ENCODE assay signal across 8 cellular contexts in the genomic region with DNA sequence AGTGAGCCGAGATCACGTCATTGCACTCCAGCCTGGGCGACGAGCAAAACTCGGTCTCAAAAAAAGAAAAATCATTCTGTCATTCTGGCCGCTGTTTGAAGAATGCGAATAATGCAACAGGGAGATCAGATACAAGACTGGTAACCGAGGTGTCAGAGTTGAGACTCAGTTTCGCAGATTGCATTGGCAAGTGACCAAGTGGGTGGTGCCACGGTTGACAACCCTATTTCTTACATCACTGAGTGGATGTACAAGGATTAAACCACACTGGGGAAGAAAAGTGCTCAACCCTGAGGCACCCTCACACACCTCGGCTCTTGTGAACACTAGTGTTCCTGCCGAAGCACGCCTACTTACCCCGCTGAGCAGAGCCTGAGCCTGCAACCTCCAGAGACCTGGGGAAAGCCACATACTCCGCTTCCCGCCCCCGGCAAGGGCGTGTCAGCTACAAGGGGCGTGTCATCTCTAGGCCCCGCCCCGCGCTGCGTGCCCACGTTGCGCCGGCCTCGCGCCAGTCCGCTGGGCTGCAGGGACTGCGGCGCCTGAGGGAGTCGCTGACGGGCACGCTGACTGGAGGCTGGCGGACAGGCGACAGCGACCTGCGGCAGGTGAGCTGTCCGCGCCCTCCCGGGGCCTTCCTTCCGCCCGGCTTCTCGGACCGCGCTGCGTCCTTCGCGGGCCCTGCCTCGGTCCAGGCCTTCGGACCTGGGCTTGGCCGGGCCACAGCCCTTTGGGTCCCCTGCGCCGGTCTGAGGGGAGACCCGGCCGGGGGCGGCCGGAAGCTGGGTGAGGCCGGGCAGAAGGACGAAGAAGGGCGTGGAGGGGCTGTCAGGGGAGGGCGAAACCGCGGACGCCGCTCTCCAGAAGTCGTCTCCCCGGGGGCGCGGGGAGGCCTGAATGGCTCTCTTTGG. TPM values are rescaled to one million over a fixed set of nuclear protein-coding genes. Genes with fewer than 3 reads are reported as not detected.
DNase-seq lines count a peak whose midpoint lies in the region; FAIRE-seq and TF ChIP-seq lines count a peak whose summit lies in the region.

A gene with protein sequence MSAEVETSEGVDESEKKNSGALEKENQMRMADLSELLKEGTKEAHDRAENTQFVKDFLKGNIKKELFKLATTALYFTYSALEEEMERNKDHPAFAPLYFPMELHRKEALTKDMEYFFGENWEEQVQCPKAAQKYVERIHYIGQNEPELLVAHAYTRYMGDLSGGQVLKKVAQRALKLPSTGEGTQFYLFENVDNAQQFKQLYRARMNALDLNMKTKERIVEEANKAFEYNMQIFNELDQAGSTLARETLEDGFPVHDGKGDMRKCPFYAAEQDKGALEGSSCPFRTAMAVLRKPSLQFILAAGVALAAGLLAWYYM (plus strand): TSS at position 519 of the 911 bp plus-strand sequence. CDS start 29,127 bp downstream, outside the sequence.

- H3K23me2 ChIP-seq in H9 (ENCODE audit: insufficient read length, low read depth, low read length, poor library complexity, severe bottlenecking) = peaks cover 12% of the 10 kb centered on the region

- no peak within 1 kb of the TSS for H2AK5ac ChIP-seq in H9 (ENCODE audit: insufficient read length, low read length)

- H3K9me3 ChIP-seq in H9 (ENCODE audit: control insufficient read depth, low read depth, low read length) = no peaks in the 10 kb centered on the region
- peaks cover 6% of the 10 kb centered on the region for H3K9me3 ChIP-seq in neural progenitor cell (ENCODE audit: low read depth)
- H3K9me3 ChIP-seq in subcutaneous abdominal adipose tissue (ENCODE audit: control insufficient read depth in 5 of 5, low read length in 5 of 5) = no peaks in the 10 kb centered on the region

- no peaks in the 10 kb centered on the region for H3K27me3 ChIP-seq in H9 (ENCODE audit: insufficient read depth, low read length)
- H3K27me3 ChIP-seq in neural progenitor cell = peaks cover 4% of the 10 kb centered on the region
- no peaks in the 10 kb centered on the region for H3K27me3 ChIP-seq in subcutaneous abdominal adipose tissue (ENCODE audit: control insufficient read depth in 5 of 5, insufficient read depth in 4 of 5, low read length in 5 of 5)

- no peaks in the 10 kb centered on the region; the same call in 1 of the 2 replicates for H3K4me1 ChIP-seq in H9 (ENCODE audit: insufficient read depth, low read length)
- peaks cover 10% of the 10 kb centered on the region for H3K4me1 ChIP-seq in neural progenitor cell
- peaks cover 2 to 43% (median 27%) of the 10 kb centered on the region in 5 donors for H3K4me1 ChIP-seq in subcutaneous abdominal adipose tissue (ENCODE audit: control insufficient read depth in 5 of 5, insufficient read depth in 5 of 5, low read length in 5 of 5)

- peak within 1 kb of the TSS; percentile 79 to 97 for H3K4me3 ChIP-seq in foreskin fibroblast (ENCODE audit: low read depth in 1 of 2, low read length in 2 of 2)
- peak within 1 kb of the TSS; percentile 63 for H3K4me3 ChIP-seq in neural progenitor cell
- peak within 1 kb of the TSS; percentile 78 to 95 (median 86) for H3K4me3 ChIP-seq in subcutaneous abdominal adipose tissue (ENCODE audit: low read depth in 1 of 5, low read length in 5 of 5)

- no peak within 1 kb of the TSS for H3K18ac ChIP-seq in H9 (ENCODE audit: insufficient read length, low read depth, low read length)

- no peak within 1 kb of the TSS for H4K91ac ChIP-seq in H9 (ENCODE audit: insufficient read length, low read depth, low read length)

- H3F3A ChIP-seq in neural progenitor cell (ENCODE audit: low read depth) = peaks cover 42% of the 10 kb centered on the region

- H3K36me3 ChIP-seq in neural progenitor cell = no peaks in the 10 kb centered on the region
- peaks cover 0 to 2% (median 0%) of the 10 kb centered on the region in 5 donors for H3K36me3 ChIP-seq in subcutaneous abdominal adipose tissue (ENCODE audit: control insufficient read depth in 5 of 5, insufficient read depth in 5 of 5, low read length in 5 of 5)

- H3K4me1 Mint-ChIP-seq in H9 (peaks cover 19 to 24% of the 10 kb centered on the region in 2 experiments), neural progenitor cell (peaks cover 18% of the 10 kb centered on the region)

- TF ChIP-seq CTCF in H9 (conservative IDR thresholded peaks at IDR 0.05) (peak; percentile 52; the same call in 2 of the 3 replicates), foreskin fibroblast (IDR thresholded peaks at IDR 0.05; ENCODE audit: low read depth, low read length) (peak; percentile 41), neural progenitor cell (IDR thresholded peaks at IDR 0.05) (peak; percentile 36)

- H3K79me1 ChIP-seq in H9 (ENCODE audit: insufficient read depth, low read depth, low read length, poor library complexity, severe bottlenecking) = no peaks in the 10 kb centered on the region

- no peak within 1 kb of the TSS for H2BK20ac ChIP-seq in H9 (ENCODE audit: low read depth, low read length, poor library complexity, severe bottlenecking)

- no peak within 1 kb of the TSS for H2AFZ ChIP-seq in H9 (ENCODE audit: low read length)
- H2AFZ ChIP-seq in neural progenitor cell (replicated peaks) = peak within 1 kb of the TSS; percentile 94

- no CpG with 5 or more reads among the region's 70 CpGs for WGBS in H9 (ENCODE audit: extremely low coverage, insufficient read length, low lambda C conversion rate)

- no peak within 1 kb of the TSS for H3K23ac ChIP-seq in H9 (ENCODE audit: insufficient read length, low read depth, low read length)

- no peak within 1 kb of the TSS for H2BK5ac ChIP-seq in H9 (ENCODE audit: insufficient read length, low read length)

- peaks cover 10% of the 10 kb centered on the region for H3K27me3 Mint-ChIP-seq in H9 (ENCODE audit: low read depth)
- peaks cover 9% of the 10 kb centered on the region for H3K27me3 Mint-ChIP-seq in neural progenitor cell (ENCODE audit: insufficient read depth, low read depth)

- H3T11ph ChIP-seq in H9 (ENCODE audit: low read length) = no peak within 1 kb of the TSS

- DNase-seq in H9 (peak; percentile 97), M059J (ENCODE audit: low read depth) (peak; percentile 89), SIG-M5 (lab: John Stamatoyannopoulos, UW) (peak; percentile 78), activated gamma-delta T cell treated with Interleukin-2 at 50 U/mL for 16 hours (peak; percentile 91), foreskin fibroblast (peak; percentile 92 to 97), neural progenitor cell (ENCODE audit: low spot score) (peak; percentile 94)

- H3K9me3 Mint-ChIP-seq in H9 (peaks cover 10 to 14% of the 10 kb centered on the region in 2 experiments), neural progenitor cell (peaks cover 8% of the 10 kb centered on the region)

- H4K5ac ChIP-seq in H9 (ENCODE audit: insufficient read length, low read depth, low read length) = no peak within 1 kb of the TSS

- H3K79me2 ChIP-seq in H9 (ENCODE audit: insufficient read depth, low read length) = no peaks in the 10 kb centered on the region; the same call in 1 of the 2 replicates
- H3K79me2 ChIP-seq in neural progenitor cell (ENCODE audit: low read depth) = peaks cover 23% of the 10 kb centered on the region

- H3K36me3 Mint-ChIP-seq in H9 (ENCODE audit: insufficient read depth in 1 of 3, low read depth in 3 of 3) = peaks cover 9 to 22% (median 21%) of the 10 kb centered on the region in 3 experiments
- peaks cover 4% of the 10 kb centered on the region for H3K36me3 Mint-ChIP-seq in neural progenitor cell

- no peak within 1 kb of the TSS for H3K4ac ChIP-seq in H9 (ENCODE audit: low read depth, low read length)

- no peak within 1 kb of the TSS for H2BK12ac ChIP-seq in H9 (ENCODE audit: insufficient read length, low read depth, low read length)

- no peaks in the 10 kb centered on the region for H4K20me1 ChIP-seq in H9 (ENCODE audit: control insufficient read depth, insufficient read depth, insufficient read length)
- H4K20me1 ChIP-seq in neural progenitor cell (ENCODE audit: low read depth) = peaks cover 7% of the 10 kb centered on the region

- FAIRE-seq in G401.6 (lab: Jason Lieb, UNC) = peak; percentile 70

- H3K27ac ChIP-seq in H9 (ENCODE audit: insufficient read length, low read depth, low read length) (no peak within 1 kb of the TSS), neural progenitor cell (no peak within 1 kb of the TSS), subcutaneous abdominal adipose tissue (ENCODE audit: low read depth, low read length) (peak within 1 kb of the TSS; percentile 67)

- H2BK15ac ChIP-seq in H9 (ENCODE audit: low read depth, low read length) = no peak within 1 kb of the TSS

- peak within 1 kb of the TSS; percentile 68 for H3K4me2 ChIP-seq in H9 (ENCODE audit: insufficient read depth, insufficient read length, low read length)
- peak within 1 kb of the TSS; percentile 83 for H3K4me2 ChIP-seq in neural progenitor cell

- H3K27ac Mint-ChIP-seq in H9 = peak within 1 kb of the TSS in 2 of 3 experiments; percentile 53 to 62; a peak in 2 of 7 replicates
- no peak within 1 kb of the TSS for H3K27ac Mint-ChIP-seq in neural progenitor cell

- H4K8ac ChIP-seq in H9 (replicated peaks; ENCODE audit: insufficient read length, low read depth, low read length) = no peak within 1 kb of the TSS

- no peak within 1 kb of the TSS for H2BK120ac ChIP-seq in H9 (ENCODE audit: low read depth, low read length, poor library complexity, severe bottlenecking)

- H3K4me3 Mint-ChIP-seq in H9 = peak within 1 kb of the TSS; percentile 77 to 82
- peak within 1 kb of the TSS; percentile 85 for H3K4me3 Mint-ChIP-seq in neural progenitor cell

- no peak within 1 kb of the TSS; the same call in 1 of the 2 replicates for H3K14ac ChIP-seq in H9 (ENCODE audit: insufficient read depth, low read length)

- H3K9ac ChIP-seq in H9 (ENCODE audit: extremely low read depth, insufficient read length, low read length) (peak within 1 kb of the TSS; percentile 20), neural progenitor cell (no peak within 1 kb of the TSS), subcutaneous abdominal adipose tissue (ENCODE audit: low read length in 5 of 5) (peak within 1 kb of the TSS in 4 of 5 donors; percentile 86 to 87 (median 86))

- no peak within 1 kb of the TSS for H3K56ac ChIP-seq in H9 (ENCODE audit: insufficient read length, low read depth, low read length)

RNA-seq across cellular contexts. Expression of the gene that starts here (rescaled TPM):
- total RNA-seq in H9 (2021) (44.4 and 45.7 TPM in 2 replicates), neural progenitor cell (ENCODE audit: low replicate concordance) (11.5 and 20.3 TPM in 2 replicates)
- total RNA-seq in M059J (2014; rRNA removed; shearing (Covaris generic)) = 54.5 and 86.1 TPM in 2 replicates
